ENCODE assay signal across 8 cellular contexts in genomic region chr17:80992077-80992947, GRCh38. TPM values are rescaled to one million over a fixed set of nuclear protein-coding genes. Genes with fewer than 3 reads are reported as not detected.
DNase-seq lines count a peak whose midpoint lies in the region; ATAC-seq and TF ChIP-seq lines count a peak whose summit lies in the region.

No MANE protein-coding gene starts in this region.

- DNase-seq in A673 (ENCODE audit: low spot score), result no peak
- DNase-seq in GM19238 (ENCODE audit: insufficient read length, low spot score), result peak; percentile 60
- no peak for DNase-seq in fibroblast of lung (ENCODE audit: low read depth in 2 of 2)
- peak in 3 of 5 donors; percentile 13 to 55 (median 47) for DNase-seq in ovary
- no peak for DNase-seq in SIG-M5 (lab: John Stamatoyannopoulos, UW)
- no peak for DNase-seq in NCI-H2029 treated with DMSO at 0.1 percent for 48 hours (lab: John Stamatoyannopoulos, UW)

- H3K79me2 ChIP-seq in SU-DHL-6 (ENCODE audit: insufficient read depth, low read length) (0 out of 2 replicates have a peak, but pooled peaks cover 8% of the 10 kb centered on the region), fibroblast of lung (ENCODE audit: control insufficient read depth, insufficient read depth, low read length) (peaks cover 4% of the 10 kb centered on the region)

- WGBS in ovary, 3 donors, result 2 to 4% (median 3%) methylated on average over 47 to 90 of the region's 90 CpGs

- H2AFZ ChIP-seq in SU-DHL-6 (ENCODE audit: low read depth, low read length, severe bottlenecking) (peak overlapping the region; percentile 88), fibroblast of lung (ENCODE audit: low read length) (no peak overlapping the region)

- TF ChIP-seq EP300 in ovary (IDR thresholded peaks at IDR 0.05), result no peak

- H4K20me1 ChIP-seq in SU-DHL-6 (ENCODE audit: low read depth, low read length) (no peaks in the 10 kb centered on the region), fibroblast of lung (ENCODE audit: control insufficient read depth, extremely low read depth, insufficient read depth, low read length) (no peaks in the 10 kb centered on the region)

- H3K4me1 ChIP-seq in A673 (ENCODE audit: insufficient read depth, low read length, poor library complexity, severe bottlenecking) (peaks cover 3% of the 10 kb centered on the region), fibroblast of lung (ENCODE audit: control insufficient read depth, extremely low read depth, insufficient read depth, low read length) (no peaks in the 10 kb centered on the region), ovary (ENCODE audit: insufficient read depth) (peaks cover 6% of the 10 kb centered on the region)

- intact Hi-C loops in A673 (cut with micrococcal nuclease; ENCODE audit: unreplicated experiment), result no loop called here
- intact Hi-C loops in ovary (cut with DNase I), result loop anchor here (2.0 to 10.0 kb wide), 5 partner anchors 45 to 242 kb away; partner anchors contain the start of genes BAIAP2 (in 1 of the 4), NDUFAF8 (in 1 of the 4) and TEPSIN (in 1 of the 4)

- H3K9me2 ChIP-seq in SU-DHL-6 (replicated peaks; ENCODE audit: insufficient read depth, low read length), result no peaks in the 10 kb centered on the region

- H3K4me3 ChIP-seq in A673 (ENCODE audit: low read depth, low read length, poor library complexity, severe bottlenecking), result peak overlapping the region; percentile 98
- H3K4me3 ChIP-seq in SU-DHL-6 (ENCODE audit: insufficient read depth, low read length, poor library complexity, severe bottlenecking), result peak overlapping the region; percentile 71
- peak overlapping the region; percentile 61 to 75 (median 71) for H3K4me3 ChIP-seq in fibroblast of lung (replicated peaks in 1 of 4; ENCODE audit: control extremely low read depth in 1 of 4, insufficient read depth in 1 of 4, low read depth in 3 of 4, low read length in 4 of 4)
- H3K4me3 ChIP-seq in ovary, result peak overlapping the region; percentile 84

- H3K9me3 ChIP-seq in A673 (ENCODE audit: low read depth, low read length, poor library complexity, severe bottlenecking) (no peaks in the 10 kb centered on the region), SU-DHL-6 (ENCODE audit: insufficient read depth, low read length) (no peaks in the 10 kb centered on the region), fibroblast of lung (ENCODE audit: control insufficient read depth, insufficient read depth, low read depth, low read length) (no peaks in the 10 kb centered on the region), ovary (no peaks in the 10 kb centered on the region)

- BruUV-seq in A673 (replicated peaks; lab: Mats Ljungman, UMichigan), result no TSS peak

- no peaks in the 10 kb centered on the region for H3K27me3 ChIP-seq in A673 (replicated peaks; ENCODE audit: insufficient read depth, low read depth, low read length, poor library complexity)
- H3K27me3 ChIP-seq in SU-DHL-6 (ENCODE audit: low read length), result no peaks in the 10 kb centered on the region
- H3K27me3 ChIP-seq in fibroblast of lung (ENCODE audit: control insufficient read depth, insufficient read depth, low read length), result no peaks in the 10 kb centered on the region
- no peaks in the 10 kb centered on the region for H3K27me3 ChIP-seq in ovary

- TF ChIP-seq CTCF in A673 (conservative IDR thresholded peaks at IDR 0.05; ENCODE audit: low read depth, low read length) (no peak), SU-DHL-6 (IDR thresholded peaks at IDR 0.05; ENCODE audit: insufficient read depth, low read length, poor library complexity, severe bottlenecking) (no peak), fibroblast of lung (conservative IDR thresholded peaks at IDR 0.05 in 1 of 2, IDR thresholded peaks at IDR 0.05 in 1 of 2; ENCODE audit: low read depth in 1 of 2, low read length in 2 of 2) (no peak), ovary (IDR thresholded peaks at IDR 0.05) (no peak)

- no peak for TF ChIP-seq POLR2A in ovary (IDR thresholded peaks at IDR 0.05)

- H3K4me2 ChIP-seq in SU-DHL-6 (ENCODE audit: low read depth, low read length, poor library complexity, severe bottlenecking) (peak overlapping the region; percentile 79), fibroblast of lung (ENCODE audit: extremely low read depth, insufficient read depth, low read length) (peak overlapping the region; percentile 61)

- H3F3A ChIP-seq in SU-DHL-6 (ENCODE audit: insufficient read depth), result no peaks in the 10 kb centered on the region

- H3K27ac ChIP-seq in A673 (ENCODE audit: low read depth, low read length, poor library complexity, severe bottlenecking), result peak overlapping the region; percentile 86
- H3K27ac ChIP-seq in SU-DHL-6 (ENCODE audit: low read depth, low read length), result no peak overlapping the region
- peak overlapping the region; percentile 28 for H3K27ac ChIP-seq in fibroblast of lung (ENCODE audit: insufficient read depth, low read length)
- H3K27ac ChIP-seq in ovary, result peak overlapping the region; percentile 67 to 85

- ATAC-seq in GM21390 (IDR thresholded peaks at IDR 0.05; ENCODE audit: unreplicated experiment), result no peak

- H3K36me3 ChIP-seq in A673 (ENCODE audit: insufficient read depth, low read length, poor library complexity, severe bottlenecking) (peaks cover 18% of the 10 kb centered on the region), SU-DHL-6 (ENCODE audit: low read length) (no peaks in the 10 kb centered on the region), fibroblast of lung (ENCODE audit: control insufficient read depth, insufficient read depth, low read length) (peaks cover 14% of the 10 kb centered on the region), ovary (no peaks in the 10 kb centered on the region)

- CTCF ChIA-PET in A673 (lab: Charles Lee), result interaction anchor here (0.5 kb wide), 1 partner anchor 150 kb away, joined by 5 read pairs; no protein-coding TSS in a partner anchor

- POLR2A ChIA-PET in A673 (lab: Charles Lee; ENCODE audit: low non-redundant PET), result no interaction called here

- H3K9ac ChIP-seq in SU-DHL-6 (ENCODE audit: low read length) (peak overlapping the region; percentile 64), fibroblast of lung (ENCODE audit: insufficient read depth, low read length) (peak overlapping the region; percentile 85)

RNA-seq across cellular contexts. Expression of gene CHMP6, which starts 0.7 kb away (rescaled TPM):
- total RNA-seq in A673 (2021), result 18.7 and 21.3 TPM in 2 replicates
- 9.2 and 11.2 TPM in 2 replicates for total RNA-seq in fibroblast of lung
- 30.1 and 34.4 TPM in 2 replicates for polyA plus RNA-seq in fibroblast of lung
- 33.4 and 34.9 TPM in 2 replicates for polyA plus RNA-seq in fibroblast of lung (2012)
- 7.2 and 12.8 TPM in 2 replicates for polyA minus RNA-seq in fibroblast of lung (ENCODE audit: low replicate concordance)
- 10 to 100 TPM; 18.5 to 29.7 (median 26.5) TPM for total RNA-seq in ovary
- 10 to 100 TPM; 25.6 to 27.5 TPM for polyA plus RNA-seq in ovary

RNA-seq across cellular contexts. Expression of gene BAIAP2, which starts 42.6 kb away (rescaled TPM):
- total RNA-seq in A673 (2021), result 51.6 and 54.9 TPM in 2 replicates
- total RNA-seq in fibroblast of lung, result 10.0 and 13.4 TPM in 2 replicates
- 6.0 and 10.9 TPM in 2 replicates for polyA plus RNA-seq in fibroblast of lung
- polyA plus RNA-seq in fibroblast of lung (2012), result 11.7 and 22.1 TPM in 2 replicates
- polyA minus RNA-seq in fibroblast of lung (ENCODE audit: low replicate concordance), result 15.5 and 29.9 TPM in 2 replicates
- 10 to 100 TPM; 13.8 to 80.6 (median 30.1) TPM for total RNA-seq in ovary
- polyA plus RNA-seq in ovary, result 10 to 100 TPM; 12.0 to 21.5 TPM

Comparison
In these comparisons a context has a peak if more than half of its experiments do, and no peak if none do; other contexts are left out.
1. DNase-seq: peak in GM19238 (single experiment) and ovary (3 of 5); none in A673 (single experiment), fibroblast of lung (0 of 2), SIG-M5 (single experiment) and NCI-H2029 treated with DMSO at 0.1 percent for 48 hours (single experiment).
2. Peak in every context shown above with its lines, with median percentiles within 50 percentile points of each other: H3K4me3 ChIP-seq.